Comparison of ENCODE assay signal across 34 cellular contexts in the genomic region with DNA sequence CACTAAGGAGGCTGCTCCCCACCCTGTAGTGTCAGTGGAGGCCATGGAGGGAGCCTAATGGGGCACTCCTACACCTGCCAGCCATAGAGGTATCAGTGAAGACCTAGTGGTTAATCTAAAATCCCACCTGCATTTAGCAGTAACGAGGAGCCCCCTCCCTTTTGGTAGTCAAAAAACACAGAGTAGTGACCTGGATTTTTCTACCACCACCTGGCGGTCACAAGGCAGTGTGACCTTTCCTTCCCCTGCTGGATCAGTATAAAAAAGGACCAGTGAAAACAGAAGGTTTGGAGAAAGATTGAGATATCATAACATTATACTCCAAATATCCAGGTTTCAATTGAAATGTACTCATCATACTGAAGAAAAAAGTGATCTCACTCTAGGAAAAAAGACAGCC.
"Had no signal": no experiment of that assay in that cellular context is flagged by ENCODE, and none has a peak within 500 bp of the region (broad histone marks: within the 10 kb centered on the region; RNA-seq: fewer than 3 reads in every experiment).

No MANE protein-coding gene starts in this region.

- H3K4me3 ChIP-seq: ascending aorta, cardiac muscle cell, colonic mucosa, ovary, smooth muscle cell, suprapubic skin, tibial artery had no signal

- H3K4me2 ChIP-seq: smooth muscle cell had no signal

- H3K4me3 Mint-ChIP-seq: activated CD4-positive, alpha-beta memory T cell treated with anti-CD3 and anti-CD28 coated beads for 36 hours; activated CD4-positive, alpha-beta T cell treated with anti-CD3 and anti-CD28 coated beads, Interleukin-2, amount 10 ng/mL, durations not matched to agents 24 days and 14 days; activated naive CD4-positive, alpha-beta T cell treated with anti-CD3 and anti-CD28 coated beads, Interleukin-2, amount 10 ng/mL, durations not matched to agents 7 days and 5 days; activated naive CD8-positive, alpha-beta T cell treated with anti-CD3 and anti-CD28 coated beads, Interleukin-2, amount 10 ng/mL, durations not matched to agents 7 days and 5 days; activated T-helper 1 cell treated with anti-CD3 and anti-CD28 coated beads, Interleukin-12 subunit alpha, Interleukin-12 subunit beta, Interleukin-2, Interleukin-4 antibody, amounts not matched to agents 30 ng/mL and 10 ng/mL and 1 ng/mL, durations not matched to agents 14 hours and 24 hours and 36 hours; brain; immature natural killer cell; mesothelial cell of epicardium; naive B cell; stimulated activated memory B cell treated with anti-CD40 and anti-IgM and Interleukin-4, amounts not matched to agents 10 μg/mL and 1 μg/mL and 100 μg/mL, for 72 hours had no signal

- H3K4me1 ChIP-seq: ascending aorta, colonic mucosa, suprapubic skin, tibial artery had no signal

- H3K36me3 Mint-ChIP-seq: activated CD4-positive, alpha-beta memory T cell treated with anti-CD3 and anti-CD28 coated beads for 36 hours; activated naive CD4-positive, alpha-beta T cell treated with anti-CD3 and anti-CD28 coated beads, Interleukin-2, amount 10 ng/mL, durations not matched to agents 7 days and 5 days; activated naive CD8-positive, alpha-beta T cell treated with anti-CD3 and anti-CD28 coated beads, Interleukin-2, amount 10 ng/mL, durations not matched to agents 7 days and 5 days; brain; immature natural killer cell; mesothelial cell of epicardium; naive B cell; stimulated activated memory B cell treated with anti-CD40 and anti-IgM and Interleukin-4, amounts not matched to agents 10 μg/mL and 1 μg/mL and 100 μg/mL, for 72 hours had no signal

- DNase-seq: activated CD4-positive, alpha-beta memory T cell treated with anti-CD3 and anti-CD28 coated beads for 36 hours; activated CD4-positive, alpha-beta T cell treated with anti-CD3 and anti-CD28 coated beads, Interleukin-2, amount 10 ng/mL, durations not matched to agents 24 days and 14 days; activated CD4-positive, CD25-positive, alpha-beta regulatory T cell treated with anti-CD3 and anti-CD28 coated beads, Interleukin-2, amount 50 U/mL, for 72 hours; activated CD8-positive, alpha-beta memory T cell treated with anti-CD3 and anti-CD28 coated beads, Interleukin-2, amount 50 U/mL, for 4 hours; activated effector memory CD4-positive, alpha-beta T cell treated with anti-CD3 and anti-CD28 coated beads, Interleukin-2, amount 50 U/mL, for 16 hours; activated naive CD4-positive, alpha-beta T cell treated with anti-CD3 and anti-CD28 coated beads, Interleukin-2, amount 10 ng/mL, durations not matched to agents 7 days and 5 days; activated naive CD8-positive, alpha-beta T cell treated with anti-CD3 and anti-CD28 coated beads, Interleukin-2, amount 10 ng/mL, durations not matched to agents 7 days and 5 days; activated T-cell treated with anti-CD3 and anti-CD28 coated beads, Interleukin-2, amount 50 U/mL, for 1 hour; cerebellar nuclear complex; colonic mucosa; effector CD8-positive, alpha-beta T cell; immature natural killer cell; kidney; left colon; mammary epithelial cell; naive B cell; ovary; stimulated activated CD4-positive, alpha-beta T cell treated with anti-CD3 and anti-CD28 coated beads, Interleukin-1b, Interleukin-23, amount 100 ng/mL, for 48 hours; stimulated activated CD4-positive, alpha-beta T cell treated with anti-CD3 and anti-CD28 coated beads, Interleukin-4, amount 100 ng/mL, for 4 hours; stimulated activated CD8-positive, alpha-beta memory T cell treated with anti-CD3 and anti-CD28 coated beads, Interleukin-4, amount 100 ng/mL, for 48 hours; T-helper 9 cell; tibial artery; WERI-Rb-1 had no signal

- ATAC-seq: left colon; stimulated activated memory B cell treated with anti-CD40 and anti-IgM and Interleukin-4, amounts not matched to agents 10 μg/mL and 1 μg/mL and 100 μg/mL, for 72 hours had no signal

- H3K27ac ChIP-seq: ascending aorta, cardiac muscle cell, colonic mucosa, ovary, suprapubic skin, tibial artery, WERI-Rb-1 had no signal

- H3K36me3 ChIP-seq: ascending aorta, cardiac muscle cell, colonic mucosa, ovary, suprapubic skin, tibial artery, WERI-Rb-1 had no signal

- H3K27me3 Mint-ChIP-seq: activated CD4-positive, alpha-beta memory T cell treated with anti-CD3 and anti-CD28 coated beads for 36 hours; activated CD4-positive, alpha-beta T cell treated with anti-CD3 and anti-CD28 coated beads, Interleukin-2, amount 10 ng/mL, durations not matched to agents 24 days and 14 days; activated naive CD4-positive, alpha-beta T cell treated with anti-CD3 and anti-CD28 coated beads, Interleukin-2, amount 10 ng/mL, durations not matched to agents 7 days and 5 days; activated naive CD8-positive, alpha-beta T cell treated with anti-CD3 and anti-CD28 coated beads, Interleukin-2, amount 10 ng/mL, durations not matched to agents 7 days and 5 days; progenitor cell of endocrine pancreas had no signal

- H3K27me3 ChIP-seq: ascending aorta, cardiac muscle cell, colonic mucosa, ovary, suprapubic skin, tibial artery had no signal

- H3K9me3 Mint-ChIP-seq: activated CD4-positive, alpha-beta T cell treated with anti-CD3 and anti-CD28 coated beads, Interleukin-2, amount 10 ng/mL, durations not matched to agents 24 days and 14 days; activated T-helper 1 cell treated with anti-CD3 and anti-CD28 coated beads, Interleukin-12 subunit alpha, Interleukin-12 subunit beta, Interleukin-2, Interleukin-4 antibody, amounts not matched to agents 30 ng/mL and 10 ng/mL and 1 ng/mL, durations not matched to agents 14 hours and 24 hours and 36 hours had no signal

- H3K9me3 ChIP-seq: ascending aorta, colonic mucosa, ovary, suprapubic skin had no signal

- H3K4me1 Mint-ChIP-seq: activated CD4-positive, alpha-beta T cell treated with anti-CD3 and anti-CD28 coated beads, Interleukin-2, amount 10 ng/mL, durations not matched to agents 24 days and 14 days; activated naive CD4-positive, alpha-beta T cell treated with anti-CD3 and anti-CD28 coated beads, Interleukin-2, amount 10 ng/mL, durations not matched to agents 7 days and 5 days; activated naive CD8-positive, alpha-beta T cell treated with anti-CD3 and anti-CD28 coated beads, Interleukin-2, amount 10 ng/mL, durations not matched to agents 7 days and 5 days; brain; immature natural killer cell; mesothelial cell of epicardium; naive B cell; stimulated activated memory B cell treated with anti-CD40 and anti-IgM and Interleukin-4, amounts not matched to agents 10 μg/mL and 1 μg/mL and 100 μg/mL, for 72 hours had no signal

- FAIRE-seq: frontal cortex, kidney, TTC549 had no signal

- H3K27ac Mint-ChIP-seq: activated CD4-positive, alpha-beta memory T cell treated with anti-CD3 and anti-CD28 coated beads for 36 hours; activated CD4-positive, alpha-beta T cell treated with anti-CD3 and anti-CD28 coated beads, Interleukin-2, amount 10 ng/mL, durations not matched to agents 24 days and 14 days; activated naive CD4-positive, alpha-beta T cell treated with anti-CD3 and anti-CD28 coated beads, Interleukin-2, amount 10 ng/mL, durations not matched to agents 7 days and 5 days; activated naive CD8-positive, alpha-beta T cell treated with anti-CD3 and anti-CD28 coated beads, Interleukin-2, amount 10 ng/mL, durations not matched to agents 7 days and 5 days; activated T-helper 1 cell treated with anti-CD3 and anti-CD28 coated beads, Interleukin-12 subunit alpha, Interleukin-12 subunit beta, Interleukin-2, Interleukin-4 antibody, amounts not matched to agents 30 ng/mL and 10 ng/mL and 1 ng/mL, durations not matched to agents 14 hours and 24 hours and 36 hours; brain; immature natural killer cell; mesothelial cell of epicardium; progenitor cell of endocrine pancreas; stimulated activated memory B cell treated with anti-CD40 and anti-IgM and Interleukin-4, amounts not matched to agents 10 μg/mL and 1 μg/mL and 100 μg/mL, for 72 hours had no signal
